Comparison of ENCODE assay signal across 8 cellular contexts in genomic region chr2:174344716-174345472, GRCh38. TPM values are rescaled to one million over a fixed set of nuclear protein-coding genes. Genes with fewer than 3 reads are reported as not detected.
DNase-seq lines count a peak whose midpoint lies in the region; ATAC-seq and TF ChIP-seq lines count a peak whose summit lies in the region.

No MANE protein-coding gene starts in this region.

- H3K4me1 Mint-ChIP-seq in MCF 10A (ENCODE audit: insufficient read depth, unreplicated experiment) = peaks cover 11% of the 10 kb centered on the region

- H3K36me3 ChIP-seq in breast epithelium (no peaks in the 10 kb centered on the region), stomach (peaks cover 6 to 31% (median 30%) of the 10 kb centered on the region in 4 donors)

- no peak overlapping the region for H3K4me3 Mint-ChIP-seq in MCF 10A (ENCODE audit: unreplicated experiment)

- no peaks in the 10 kb centered on the region for H3K9me3 Mint-ChIP-seq in MCF 10A (ENCODE audit: unreplicated experiment)

- peak; percentile 60 for DNase-seq in MCF 10A (ENCODE audit: unreplicated experiment)
- DNase-seq in breast epithelium (ENCODE audit: low spot score in 2 of 2) = no peak
- DNase-seq in NCI-H345 (lab: John Stamatoyannopoulos, UW) = peak; percentile 43
- DNase-seq in dermis microvascular lymphatic vessel endothelial cell (ENCODE audit: low read depth in 2 of 2) = peak; percentile 28 to 58
- no peak for DNase-seq in stomach
- DNase-seq in GM19240 (ENCODE audit: insufficient read length, low spot score) = no peak
- no peak for DNase-seq in posterior vena cava (ENCODE audit: low spot score)

- H3K4me1 ChIP-seq in breast epithelium = peaks cover 0 to 7% of the 10 kb centered on the region in 2 donors
- H3K4me1 ChIP-seq in stomach = peaks cover 28 to 55% (median 44%) of the 10 kb centered on the region in 4 donors

- H3K27me3 ChIP-seq in breast epithelium (peaks cover 14 to 48% of the 10 kb centered on the region in 2 donors), stomach (peaks cover 39 to 63% (median 52%) of the 10 kb centered on the region in 3 donors)

- intact Hi-C loops in MCF 10A (cut with micrococcal nuclease) (loop anchor here (2.0 to 10.0 kb wide), 4 partner anchors 270 to 1318 kb away; partner anchors contain the start of gene SP3), breast epithelium (cut with DNase I; ENCODE audit: low total_unique reads) (loop anchor here (10.0 kb wide), 1 partner anchor 940 kb away; no protein-coding TSS in a partner anchor), stomach (cut with DNase I; ENCODE audit: low total_unique reads) (loop anchor here (10.0 kb wide), 1 partner anchor 930 kb away; no protein-coding TSS in a partner anchor), posterior vena cava (cut with DNase I) (loop anchor here (5.0 to 10.0 kb wide), 2 partner anchors 940 to 943 kb away; no protein-coding TSS in a partner anchor)

- CTCF ChIA-PET in MCF 10A (lab: Yijun Ruan, JAX) = interaction anchor here (0.7 to 2.6 kb wide), 6 partner anchors 24 to 950 kb away, joined by 3 to 7 read pairs (median 3); no protein-coding TSS in a partner anchor

- TF ChIP-seq POLR2A in breast epithelium (IDR thresholded peaks at IDR 0.05) (no peak), stomach (IDR thresholded peaks at IDR 0.05) (no peak)

- BruUV-seq in MCF 10A (replicated peaks; lab: Mats Ljungman, UMichigan) = no TSS peak

- ATAC-seq in HG02981 (IDR thresholded peaks at IDR 0.05; ENCODE audit: unreplicated experiment) = no peak

- TF ChIP-seq CTCF in MCF 10A (IDR thresholded peaks at IDR 0.05; ENCODE audit: unreplicated experiment) (peak; percentile 37), breast epithelium (IDR thresholded peaks at IDR 0.05) (no peak), stomach (IDR thresholded peaks at IDR 0.05) (peak in 4 of 7 experiments; percentile 6 to 16 (median 14))

- 32 to 39% (median 35%) methylated on average over 14 of the region's 14 CpGs for WGBS in stomach, 5 donors

- no peaks in the 10 kb centered on the region for H3K27me3 Mint-ChIP-seq in MCF 10A (ENCODE audit: insufficient read depth, unreplicated experiment)

- peaks cover 13% of the 10 kb centered on the region for H3K36me3 Mint-ChIP-seq in MCF 10A (ENCODE audit: insufficient read depth, unreplicated experiment)

- no peak overlapping the region for H3K27ac Mint-ChIP-seq in MCF 10A (ENCODE audit: low read depth, unreplicated experiment)

- no peak for TF ChIP-seq EP300 in stomach (IDR thresholded peaks at IDR 0.05)

- no peaks in the 10 kb centered on the region for H3K9me3 ChIP-seq in breast epithelium
- H3K9me3 ChIP-seq in stomach = no peaks in the 10 kb centered on the region

- H3K4me3 ChIP-seq in breast epithelium (no peak overlapping the region), stomach (no peak overlapping the region)

- POLR2A ChIA-PET in MCF 10A (lab: Yijun Ruan, JAX) = interaction anchor here (0.6 to 0.8 kb wide), 2 partner anchors 96 to 930 kb away, joined by 3 read pairs; partner anchors contain the start of gene OLA1

- H3K27ac ChIP-seq in breast epithelium (no peak overlapping the region), stomach (no peak overlapping the region)

RNA-seq across cellular contexts. Expression of gene SP9, which starts 10.1 kb away (rescaled TPM):
- not detected in 2 replicates for total RNA-seq in MCF 10A (2022)
- total RNA-seq in breast epithelium = under 1 TPM in 2 of 3 donors, not detected in 1; 0.33 to 0.80 TPM
- not detected in 2 replicates for total RNA-seq in dermis microvascular lymphatic vessel endothelial cell
- not detected for total RNA-seq in stomach
- not detected for polyA plus RNA-seq in stomach
- not detected for total RNA-seq in posterior vena cava

RNA-seq across cellular contexts. Expression of gene SCRN3, which starts 50.6 kb away (rescaled TPM):
- total RNA-seq in MCF 10A (2022) (27.3 and 28.2 TPM in 2 replicates), breast epithelium (10 to 100 TPM; 18.1 to 21.1 (median 18.7) TPM), dermis microvascular lymphatic vessel endothelial cell (13.2 and 14.2 TPM in 2 replicates), stomach (10 to 100 TPM in 3 of 5 donors, 1 to 10 TPM in 2; 4.3 to 39.7 (median 20.3) TPM), posterior vena cava (10 to 100 TPM; 19.3 to 21.8 TPM)
- 10 to 100 TPM in 2 of 3 donors, 1 to 10 TPM in 1; 9.9 to 15.8 (median 13.2) TPM for polyA plus RNA-seq in stomach

Comparison
In these comparisons a context has a peak if more than half of its experiments do, and no peak if none do; other contexts are left out.
1. DNase-seq: peak in MCF 10A (single experiment), NCI-H345 (single experiment) and dermis microvascular lymphatic vessel endothelial cell (2 of 2); none in breast epithelium (0 of 2), stomach (single experiment), GM19240 (single experiment) and posterior vena cava (single experiment).
2. CTCF ChIP-seq: peak in MCF 10A (single experiment) and stomach (4 of 7); none in breast epithelium (0 of 3).